In the genomic region with DNA sequence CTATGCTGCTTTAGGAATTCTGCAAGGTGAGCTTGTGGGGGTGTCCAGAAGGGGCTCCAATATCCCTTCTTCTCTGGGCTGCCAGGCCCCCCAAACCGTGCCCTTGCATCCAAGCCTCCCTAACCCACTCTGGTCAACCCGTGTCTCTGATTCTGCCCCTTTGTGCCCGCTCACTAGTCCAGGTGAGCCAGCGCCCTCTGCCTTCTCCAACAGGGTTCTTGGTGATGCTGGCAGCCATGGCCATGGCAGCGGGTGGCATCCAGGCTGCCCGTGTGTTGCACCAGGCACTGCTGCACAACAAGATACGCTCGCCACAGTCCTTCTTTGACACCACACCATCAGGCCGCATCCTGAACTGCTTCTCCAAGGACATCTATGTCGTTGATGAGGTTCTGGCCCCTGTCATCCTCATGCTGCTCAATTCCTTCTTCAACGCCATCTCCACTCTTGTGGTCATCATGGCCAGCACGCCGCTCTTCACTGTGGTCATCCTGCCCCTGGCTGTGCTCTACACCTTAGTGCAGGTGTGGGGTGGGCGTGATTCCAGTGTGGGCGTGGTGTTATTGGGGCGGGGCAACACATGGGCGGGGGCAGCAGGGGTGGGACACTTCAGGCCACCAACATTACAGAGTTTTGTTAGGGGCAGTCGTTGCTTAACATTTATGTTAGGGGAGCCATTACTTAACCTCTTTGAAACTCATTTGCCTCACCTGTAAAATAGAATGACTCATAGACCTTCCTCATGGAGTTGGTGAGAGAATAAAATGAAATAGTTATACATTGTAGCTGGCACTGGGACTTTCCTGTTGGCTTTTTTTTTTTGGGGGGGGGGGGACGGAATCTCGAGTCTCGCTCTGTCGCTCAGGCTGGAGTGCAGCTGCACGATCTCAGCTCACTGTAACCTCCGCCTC, we compare ENCODE assay signal across 12 cellular contexts. TPM values are rescaled to one million over a fixed set of nuclear protein-coding genes. Genes with fewer than 3 reads are reported as not detected.
"Had no signal": no experiment of that assay in that cellular context is flagged by ENCODE, and none has a peak within 500 bp of the region (broad histone marks: within the 10 kb centered on the region; RNA-seq: fewer than 3 reads in every experiment).

No MANE protein-coding gene starts in this region.

- H3K4me3 ChIP-seq: stomach, thoracic aorta, vagina had no signal

- H3K27ac ChIP-seq: thoracic aorta, vagina had no signal

- H3K27me3 ChIP-seq: stomach, vagina had no signal

- H3K9me3 ChIP-seq: stomach, thoracic aorta, vagina had no signal

- DNase-seq: activated B cell treated with CpG ODN at 0.5 μM for 24 hours; activated CD4-positive, alpha-beta T cell treated with anti-CD3 and anti-CD28 coated beads, Interleukin-2, amount 10 ng/mL, durations not matched to agents 24 days and 14 days; activated naive CD4-positive, alpha-beta T cell treated with Interleukin-2 at 50 U/mL for 16 hours; dermis blood vessel endothelial cell; immature natural killer cell had no signal

- H3K36me3 ChIP-seq: vagina had no signal

- ATAC-seq: esophagus mucosa had no signal

RNA-seq across cellular contexts. Expression of gene ABCC3, which starts 41.6 kb away (rescaled TPM):
- total RNA-seq: activated CD4-positive, alpha-beta T cell treated with anti-CD3 and anti-CD28 coated beads, Interleukin-2, amount 10 ng/mL, durations not matched to agents 24 days and 14 days; activated T-helper 1 cell treated with anti-CD3 and anti-CD28 coated beads, Interleukin-12 subunit alpha, Interleukin-12 subunit beta, Interleukin-2, Interleukin-4 antibody, amounts not matched to agents 30 ng/mL and 10 ng/mL and 1 ng/mL, durations not matched to agents 14 hours and 24 hours and 36 hours; neural crest cell; T-helper 1 cell treated with Interleukin-12 subunit alpha and Interleukin-12 subunit beta and Interleukin-4 antibody, amounts not matched to agents 30 ng/mL and 1 ng/mL, for 36 hours had no signal
